8 cellular contexts compared by ENCODE assay signal in the genomic region with DNA sequence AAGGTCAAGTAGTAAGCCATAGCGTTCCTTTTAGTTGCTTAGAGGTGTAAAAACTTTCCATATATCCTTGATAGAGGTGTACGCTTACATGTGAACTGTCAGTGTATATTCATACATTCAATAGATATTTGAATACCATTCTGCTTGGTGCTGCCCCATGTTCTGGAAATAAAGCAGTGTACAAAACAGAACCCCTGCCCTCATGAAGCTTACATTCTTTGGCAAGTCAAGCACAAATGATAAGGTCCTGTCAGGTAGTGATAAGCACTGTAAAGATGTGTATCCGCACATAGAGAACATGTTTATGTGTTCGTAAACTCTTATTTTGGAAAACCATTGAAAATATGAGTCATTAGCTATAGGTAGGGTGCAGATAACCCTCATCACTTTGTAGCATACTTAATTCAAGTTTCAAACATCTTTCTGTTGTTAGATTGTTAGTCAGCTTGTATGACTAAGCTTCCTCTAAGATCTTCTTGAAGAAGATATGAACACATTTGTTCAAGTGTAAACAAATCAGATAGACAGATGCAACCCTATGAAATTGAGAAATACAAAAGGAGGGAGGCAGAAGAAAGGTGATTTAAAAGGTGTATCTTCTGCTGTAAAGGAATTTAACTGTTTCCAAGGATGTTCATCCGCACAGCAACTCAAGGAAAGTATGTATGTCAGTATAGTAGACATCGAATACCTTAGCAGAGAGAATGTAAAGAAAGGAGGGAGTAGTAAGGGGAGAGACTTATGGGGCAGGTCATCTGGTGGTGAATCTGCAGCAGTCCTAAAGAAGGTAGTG. TPM values are rescaled to one million over a fixed set of nuclear protein-coding genes. Genes with fewer than 3 reads are reported as not detected.
DNase-seq lines count a peak whose midpoint lies in the region; ATAC-seq and TF ChIP-seq lines count a peak whose summit lies in the region.

No MANE protein-coding gene starts in this region.

- H3K36me3 Mint-ChIP-seq in mesothelial cell of epicardium: peaks cover 1% of the 10 kb centered on the region

- in situ Hi-C loops in astrocyte of the spinal cord (cut with HindIII; ENCODE audit: low sequenced_read_pairs): no loop called here

- H3K4me3 ChIP-seq in AG04450 (ENCODE audit: low read depth, low read length) (peak overlapping the region; percentile 96), HL-60 (replicated peaks; ENCODE audit: insufficient read depth, low read length) (peak overlapping the region; percentile 97), astrocyte of the spinal cord (ENCODE audit: low read depth, low read length) (peak overlapping the region; percentile 85)

- ATAC-seq in HG02970 (IDR thresholded peaks at IDR 0.05; ENCODE audit: low FRiP score, unreplicated experiment) (no peak), HG02571 (IDR thresholded peaks at IDR 0.05; ENCODE audit: unreplicated experiment) (no peak), sciatic nerve (no peak)

- DNase-seq in AG04450 (ENCODE audit: low read depth, low spot score) (no peak), HL-60 (ENCODE audit: low read depth in 1 of 2, low spot score in 1 of 2) (no peak), astrocyte of the spinal cord (ENCODE audit: low read depth, low spot score) (no peak), mesothelial cell of epicardium (ENCODE audit: low spot score in 2 of 2, unreplicated experiment in 2 of 2) (no peak), sciatic nerve (ENCODE audit: low spot score) (no peak), NCI-H774 (lab: John Stamatoyannopoulos, UW) (no peak)

- H3K4me1 Mint-ChIP-seq in mesothelial cell of epicardium: peaks cover 38% of the 10 kb centered on the region

- CTCF ChIA-PET in AG04450 (lab: Charles Lee): interaction anchor here (0.6 to 1.3 kb wide), 3 partner anchors 20 to 328 kb away, joined by 3 to 4 read pairs (median 3); no protein-coding TSS in a partner anchor

- no peaks in the 10 kb centered on the region; the same call in 1 of the 2 replicates for H3K9me3 ChIP-seq in AG04450 (ENCODE audit: control insufficient read depth, insufficient read depth, low read length)

- H3K27ac ChIP-seq in AG04450 (ENCODE audit: low read depth, low read length) (no peak overlapping the region), HL-60 (replicated peaks) (no peak overlapping the region)

- TF ChIP-seq CTCF in AG04450 (IDR thresholded peaks at IDR 0.05; ENCODE audit: low read depth, low read length) (no peak), HL-60 (IDR thresholded peaks at IDR 0.05; ENCODE audit: insufficient read depth, low read length) (no peak), astrocyte of the spinal cord (IDR thresholded peaks at IDR 0.05; ENCODE audit: low read depth, low read length) (no peak), mesothelial cell of epicardium (IDR thresholded peaks at IDR 0.05; ENCODE audit: unreplicated experiment) (no peak)

- no peaks in the 10 kb centered on the region for H3K27me3 ChIP-seq in AG04450 (ENCODE audit: control insufficient read depth, insufficient read depth, low read length)
- H3K27me3 ChIP-seq in HL-60 (ENCODE audit: insufficient read depth, poor library complexity, severe bottlenecking): no peaks in the 10 kb centered on the region

- H3K4me3 Mint-ChIP-seq in mesothelial cell of epicardium: peak overlapping the region; percentile 91

- intact Hi-C loops in sciatic nerve (cut with DNase I): no loop called here

- H3K27ac Mint-ChIP-seq in mesothelial cell of epicardium: peak overlapping the region; percentile 95

- POLR2A ChIA-PET in AG04450 (lab: Yijun Ruan, JAX): no interaction called here

- H3K9me3 Mint-ChIP-seq in mesothelial cell of epicardium: no peaks in the 10 kb centered on the region

- no peaks in the 10 kb centered on the region for H3K27me3 Mint-ChIP-seq in mesothelial cell of epicardium (ENCODE audit: low read depth)

RNA-seq across cellular contexts. Expression of a gene that starts 1.6 kb away (rescaled TPM):
- polyA plus RNA-seq in AG04450 (2011; rRNA removed): 6.9 and 7.7 TPM in 2 replicates
- 9.3 and 11.3 TPM in 2 replicates for polyA minus RNA-seq in AG04450 (2011; rRNA and poly(A)+ RNA removed)
- total RNA-seq in mesothelial cell of epicardium: 26.6 to 27.9 TPM (median 27.0 TPM) in 3 replicates
- 14.4 TPM for total RNA-seq in sciatic nerve

RNA-seq across cellular contexts. Expression of a gene that starts 2.0 kb away (rescaled TPM):
- polyA plus RNA-seq in AG04450 (2011; rRNA removed): 11.8 and 12.2 TPM in 2 replicates
- polyA minus RNA-seq in AG04450 (2011; rRNA and poly(A)+ RNA removed): 16.1 and 17.7 TPM in 2 replicates
- total RNA-seq in mesothelial cell of epicardium (21.1 to 23.1 TPM (median 22.9 TPM) in 3 replicates), sciatic nerve (15.1 TPM)
